ENCODE assay signal across 8 cellular contexts in genomic region chr6:25962368-25963127, GRCh38. TPM values are rescaled to one million over a fixed set of nuclear protein-coding genes. Genes with fewer than 3 reads are reported as not detected.
A peak's percentile ranks its signal among the peaks of the same experiment; 100 is the strongest.
DNase-seq lines count a peak whose midpoint lies in the region; ATAC-seq and TF ChIP-seq lines count a peak whose summit lies in the region.

TRIM38 (plus strand) TSS chr6:25962802; CDS start chr6:25966523, 3,721 bp downstream.

- H3K79me2 ChIP-seq in SU-DHL-6 (ENCODE audit: insufficient read depth, low read length), result peaks cover 45% of the 10 kb centered on the region

- peak; percentile 89 for ATAC-seq in GM19455 (IDR thresholded peaks at IDR 0.05; ENCODE audit: unreplicated experiment)
- peak; percentile 76 for ATAC-seq in HG03571 (IDR thresholded peaks at IDR 0.05; ENCODE audit: unreplicated experiment)
- peak; percentile 94 to 95 for ATAC-seq in right cardiac atrium

- peaks cover 21% of the 10 kb centered on the region for H3K36me3 ChIP-seq in SU-DHL-6 (ENCODE audit: low read length)
- H3K36me3 ChIP-seq in sigmoid colon, result peaks cover 0 to 24% (median 10%) of the 10 kb centered on the region in 4 donors

- peak within 1 kb of the TSS; percentile 67 for H3K4me2 ChIP-seq in SU-DHL-6 (ENCODE audit: low read depth, low read length, poor library complexity, severe bottlenecking)

- intact Hi-C loops in right cardiac atrium (cut with DNase I) (no loop called here), sigmoid colon (cut with DNase I) (loop anchor here (2.0 to 5.0 kb wide), 2 partner anchors 30 to 1240 kb away; no protein-coding TSS in a partner anchor)

- no peak for TF ChIP-seq EP300 in sigmoid colon (IDR thresholded peaks at IDR 0.05)

- peak within 1 kb of the TSS; percentile 93 for H3K9ac ChIP-seq in SU-DHL-6 (ENCODE audit: low read length)

- peak; percentile 92 to 94 for TF ChIP-seq POLR2A in sigmoid colon (IDR thresholded peaks at IDR 0.05)

- H3K27me3 ChIP-seq in SU-DHL-6 (ENCODE audit: low read length), result no peaks in the 10 kb centered on the region
- H3K27me3 ChIP-seq in right cardiac atrium (ENCODE audit: control insufficient read depth, insufficient read depth), result no peaks in the 10 kb centered on the region
- H3K27me3 ChIP-seq in sigmoid colon, result no peaks in the 10 kb centered on the region

- peak; percentile 96 for DNase-seq in COLO829 (ENCODE audit: low spot score)
- DNase-seq in right cardiac atrium, result peak; percentile 46 to 61 (median 60)
- DNase-seq in sigmoid colon, result peak; percentile 91
- DNase-seq in HuH-7.5 (ENCODE audit: low spot score), result no peak

- no peaks in the 10 kb centered on the region for H3K9me2 ChIP-seq in SU-DHL-6 (replicated peaks; ENCODE audit: insufficient read depth, low read length)

- H3K9me3 ChIP-seq in SU-DHL-6 (ENCODE audit: insufficient read depth, low read length), result peaks cover 18% of the 10 kb centered on the region; the same call in 1 of the 2 replicates
- no peaks in the 10 kb centered on the region for H3K9me3 ChIP-seq in right cardiac atrium (ENCODE audit: control insufficient read depth, low read length)
- H3K9me3 ChIP-seq in sigmoid colon, result no peaks in the 10 kb centered on the region

- 0 to 1% (median 0%) methylated on average over 9 of the region's 9 CpGs for WGBS in adipose tissue, 3 donors
- WGBS in right cardiac atrium, result 14% methylated on average over 9 of the region's 9 CpGs
- 0 to 1% methylated on average over 9 of the region's 9 CpGs for WGBS in sigmoid colon, 2 donors

- H3K4me1 ChIP-seq in right cardiac atrium (ENCODE audit: control insufficient read depth, insufficient read depth, low read length) (peaks cover 8% of the 10 kb centered on the region), sigmoid colon (peaks cover 0 to 54% (median 43%) of the 10 kb centered on the region in 4 donors)

- peak within 1 kb of the TSS; percentile 52 for H2AFZ ChIP-seq in SU-DHL-6 (ENCODE audit: low read depth, low read length, severe bottlenecking)

- H3K4me3 ChIP-seq in SU-DHL-6 (ENCODE audit: insufficient read depth, low read length, poor library complexity, severe bottlenecking) (peak within 1 kb of the TSS; percentile 89), right cardiac atrium (ENCODE audit: low read length) (peak within 1 kb of the TSS; percentile 100), sigmoid colon (peak within 1 kb of the TSS; percentile 56 to 62 (median 61))

- TF ChIP-seq CTCF in SU-DHL-6 (IDR thresholded peaks at IDR 0.05; ENCODE audit: insufficient read depth, low read length, poor library complexity, severe bottlenecking) (no peak), sigmoid colon (IDR thresholded peaks at IDR 0.05) (no peak)

- no peaks in the 10 kb centered on the region for H4K20me1 ChIP-seq in SU-DHL-6 (ENCODE audit: low read depth, low read length)

- H3K27ac ChIP-seq in SU-DHL-6 (ENCODE audit: low read depth, low read length) (peak within 1 kb of the TSS; percentile 89), adipose tissue (ENCODE audit: low read depth, low read length) (peak within 1 kb of the TSS; percentile 8), right cardiac atrium (ENCODE audit: low read length) (peak within 1 kb of the TSS; percentile 84), sigmoid colon (peak within 1 kb of the TSS; percentile 86 to 91 (median 86))

- peaks cover 9% of the 10 kb centered on the region for H3F3A ChIP-seq in SU-DHL-6 (ENCODE audit: insufficient read depth)

RNA-seq across cellular contexts. Expression of gene TRIM38, which starts in this region (rescaled TPM):
- polyA plus RNA-seq in adipose tissue (1 to 10 TPM; 1.5 to 9.6 (median 3.2) TPM), right cardiac atrium (2.7 TPM), sigmoid colon (10 to 100 TPM in 1 of 3 donors, 1 to 10 TPM in 2; 4.2 to 10.2 (median 5.1) TPM)
- total RNA-seq in right cardiac atrium (1 to 10 TPM; 4.0 to 4.7 (median 4.4) TPM), sigmoid colon (10 to 100 TPM in 1 of 4 donors, 1 to 10 TPM in 3; 7.5 to 13.3 (median 8.2) TPM)

Comparison
In these comparisons a context has a peak if more than half of its experiments do, and no peak if none do; other contexts are left out.
1. H3K27ac ChIP-seq: peak in every context shown above with its lines; median percentile 89 in SU-DHL-6; 86 in sigmoid colon; 84 in right cardiac atrium; 8 in adipose tissue.